ENCODE assay signal across 1 cellular context in genomic region chr19:23273022-23273593, GRCh38.
TF ChIP-seq lines count a peak whose summit lies in the region.

No MANE protein-coding gene starts in this region.

TF ChIP-seq in HCT116, 20 proteins besides CTCF, POLR2A, EP300 and RAD21 (continued from another document):
- TF ChIP-seq REST (IDR thresholded peaks at IDR 0.05; ENCODE audit: low read depth) = no peak
- TF ChIP-seq TCF7L2 (IDR thresholded peaks at IDR 0.05; ENCODE audit: borderline replicate concordance, extremely low read depth, insufficient read depth, insufficient read length) = no peak
- no peak for TF ChIP-seq YY1 (IDR thresholded peaks at IDR 0.05; ENCODE audit: extremely low read depth, insufficient replicate concordance, low read depth, low read length)
- TF ChIP-seq JUND (IDR thresholded peaks at IDR 0.05) = no peak
- no peak for TF ChIP-seq MAX (IDR thresholded peaks at IDR 0.05)
